26 cellular contexts compared by ENCODE assay signal in genomic region chr12:70534466-70534865, GRCh38.
DNase-seq lines count a peak whose midpoint lies in the region; FAIRE-seq and TF ChIP-seq lines count a peak whose summit lies in the region.
"Had no signal": no experiment of that assay in that cellular context is flagged by ENCODE, and none has a peak within 500 bp of the region (broad histone marks: within the 10 kb centered on the region; RNA-seq: fewer than 3 reads in every experiment).

No MANE protein-coding gene starts in this region.

- H3K4me1 Mint-ChIP-seq in T-helper 2 cell treated with Interferon-gamma antibody and Interleukin-4, amounts not matched to agents 5 μg/mL and 100 μg/mL, for 36 hours (ENCODE audit: low read depth): no peaks in the 10 kb centered on the region
- H3K4me1 Mint-ChIP-seq: CD4-positive, alpha-beta memory T cell; GM23338; natural killer cell; stimulated activated memory B cell treated with anti-CD40 and anti-IgM and Interleukin-4, amounts not matched to agents 10 μg/mL and 1 μg/mL and 100 μg/mL, for 72 hours had no signal

- H3K27me3 ChIP-seq in right atrium auricular region (no peaks in the 10 kb centered on the region), muscle layer of duodenum (ENCODE audit: low read depth, low read length) (no peaks in the 10 kb centered on the region), uterus (no peaks in the 10 kb centered on the region)
- H3K27me3 ChIP-seq: SJCRH30 had no signal

- no peaks in the 10 kb centered on the region for H3K9me3 Mint-ChIP-seq in T-helper 2 cell treated with Interferon-gamma antibody and Interleukin-4, amounts not matched to agents 5 μg/mL and 100 μg/mL, for 36 hours
- H3K9me3 Mint-ChIP-seq: activated T-helper 2 cell treated with anti-CD3 and anti-CD28 coated beads, Interferon-gamma antibody, Interleukin-2, Interleukin-4, amounts not matched to agents 10 μg/mL and 5 μg/mL and 100 μg/mL, durations not matched to agents 14 hours and 24 hours and 36 hours; GM23338; natural killer cell; stimulated activated memory B cell treated with anti-CD40 and anti-IgM and Interleukin-4, amounts not matched to agents 10 μg/mL and 1 μg/mL and 100 μg/mL, for 72 hours had no signal

- H3K9me3 ChIP-seq in right atrium auricular region (no peaks in the 10 kb centered on the region), muscle layer of duodenum (ENCODE audit: control insufficient read depth in 1 of 2, low read length in 2 of 2) (no peaks in the 10 kb centered on the region), uterus (no peaks in the 10 kb centered on the region)
- H3K9me3 ChIP-seq: SJCRH30 had no signal

- H3K27ac ChIP-seq in right atrium auricular region (peak overlapping the region; percentile 41 to 76), angular gyrus (ENCODE audit: low read depth, low read length) (peak overlapping the region; percentile 99), muscle layer of duodenum (ENCODE audit: low read length) (peak overlapping the region; percentile 65), RWPE1 (no peak overlapping the region), uterus (no peak overlapping the region)
- H3K27ac ChIP-seq: SJCRH30 had no signal

- H3K4me3 Mint-ChIP-seq in T-helper 2 cell treated with Interferon-gamma antibody and Interleukin-4, amounts not matched to agents 5 μg/mL and 100 μg/mL, for 36 hours: no peak overlapping the region
- H3K4me3 Mint-ChIP-seq: CD4-positive, alpha-beta memory T cell; GM23338; natural killer cell; stimulated activated memory B cell treated with anti-CD40 and anti-IgM and Interleukin-4, amounts not matched to agents 10 μg/mL and 1 μg/mL and 100 μg/mL, for 72 hours had no signal

- POLR2A ChIA-PET in RWPE1 (lab: Yijun Ruan, JAX; ENCODE audit: low non-redundant PET): no interaction called here

- no peak for FAIRE-seq in GM12892 (lab: Jason Lieb, UNC)
- FAIRE-seq: D721Med had no signal

- DNase-seq in right atrium auricular region (ENCODE audit: low spot score): no peak
- no peak for DNase-seq in cardiac septum (ENCODE audit: low spot score)
- DNase-seq in GM12892 (ENCODE audit: insufficient read length): no peak
- no peak for DNase-seq in T-helper 2 cell treated with Interferon-gamma antibody and Interleukin-4, amounts not matched to agents 5 μg/mL and 100 μg/mL, for 36 hours (ENCODE audit: low spot score)
- DNase-seq in RWPE1 (ENCODE audit: low spot score): no peak
- no peak for DNase-seq in uterus
- DNase-seq: activated CD4-positive, alpha-beta T cell treated with anti-CD3 and anti-CD28 coated beads for 48 hours; activated CD8-positive, alpha-beta memory T cell treated with anti-CD3 and anti-CD28 coated beads for 24 hours; activated naive CD4-positive, alpha-beta T cell treated with anti-CD3 and anti-CD28 coated beads, Interleukin-2, amount 50 U/mL, for 16 hours; activated T-cell treated with anti-CD3 and anti-CD28 coated beads for 4 hours; AML-193; amygdala; CD4-positive, alpha-beta memory T cell; natural killer cell; NCI-H1092 treated with DMSO at 0.1 percent for 48 hours; NCI-H187; NCI-H510A treated with DMSO at 0.1 percent for 48 hours; occipital lobe; SJCRH30; T1000 had no signal

- no peaks in the 10 kb centered on the region for H3K36me3 Mint-ChIP-seq in T-helper 2 cell treated with Interferon-gamma antibody and Interleukin-4, amounts not matched to agents 5 μg/mL and 100 μg/mL, for 36 hours (ENCODE audit: low read depth)
- H3K36me3 Mint-ChIP-seq: CD4-positive, alpha-beta memory T cell; natural killer cell; stimulated activated memory B cell treated with anti-CD40 and anti-IgM and Interleukin-4, amounts not matched to agents 10 μg/mL and 1 μg/mL and 100 μg/mL, for 72 hours had no signal

- CTCF ChIA-PET in RWPE1 (lab: Yijun Ruan, JAX): no interaction called here

- H3K36me3 ChIP-seq in right atrium auricular region: no peaks in the 10 kb centered on the region
- peaks cover 0 to 3% of the 10 kb centered on the region in 2 donors for H3K36me3 ChIP-seq in muscle layer of duodenum (ENCODE audit: control insufficient read depth in 1 of 2, insufficient read depth in 2 of 2, low read length in 2 of 2)
- no peaks in the 10 kb centered on the region for H3K36me3 ChIP-seq in uterus
- H3K36me3 ChIP-seq: SJCRH30 had no signal

- H3K27ac Mint-ChIP-seq in T-helper 2 cell treated with Interferon-gamma antibody and Interleukin-4, amounts not matched to agents 5 μg/mL and 100 μg/mL, for 36 hours: no peak overlapping the region
- H3K27ac Mint-ChIP-seq: activated T-helper 2 cell treated with anti-CD3 and anti-CD28 coated beads, Interferon-gamma antibody, Interleukin-2, Interleukin-4, amounts not matched to agents 10 μg/mL and 5 μg/mL and 100 μg/mL, durations not matched to agents 14 hours and 24 hours and 36 hours; CD4-positive, alpha-beta memory T cell; GM23338; natural killer cell; stimulated activated memory B cell treated with anti-CD40 and anti-IgM and Interleukin-4, amounts not matched to agents 10 μg/mL and 1 μg/mL and 100 μg/mL, for 72 hours had no signal

- no peaks in the 10 kb centered on the region for H3K27me3 Mint-ChIP-seq in T-helper 2 cell treated with Interferon-gamma antibody and Interleukin-4, amounts not matched to agents 5 μg/mL and 100 μg/mL, for 36 hours (ENCODE audit: low read depth)
- H3K27me3 Mint-ChIP-seq: stimulated activated memory B cell treated with anti-CD40 and anti-IgM and Interleukin-4, amounts not matched to agents 10 μg/mL and 1 μg/mL and 100 μg/mL, for 72 hours had no signal

- H3K4me3 ChIP-seq in right atrium auricular region (no peak overlapping the region), muscle layer of duodenum (ENCODE audit: low read depth in 1 of 2, low read length in 2 of 2) (no peak overlapping the region), uterus (no peak overlapping the region)
- H3K4me3 ChIP-seq: GM23338, SJCRH30 had no signal

- TF ChIP-seq POLR2A in GM12892 (IDR thresholded peaks at IDR 0.05; ENCODE audit: low read depth, low read length) (no peak), uterus (IDR thresholded peaks at IDR 0.05) (no peak)

- intact Hi-C loops in cardiac septum (cut with DNase I) (no loop called here), uterus (cut with DNase I; ENCODE audit: low total_unique reads) (no loop called here)

- TF ChIP-seq CTCF in right atrium auricular region (IDR thresholded peaks at IDR 0.05) (no peak), RWPE1 (conservative IDR thresholded peaks at IDR 0.05; ENCODE audit: low read depth) (no peak), uterus (IDR thresholded peaks at IDR 0.05) (no peak)

- H3K4me1 ChIP-seq in right atrium auricular region: no peaks in the 10 kb centered on the region
- no peaks in the 10 kb centered on the region for H3K4me1 ChIP-seq in muscle layer of duodenum (ENCODE audit: control insufficient read depth in 1 of 2, insufficient read depth in 2 of 2, low read length in 2 of 2)
- H3K4me1 ChIP-seq in uterus: no peaks in the 10 kb centered on the region
- H3K4me1 ChIP-seq: SJCRH30 had no signal

Comparison
In these comparisons a context has a peak if more than half of its experiments do, and no peak if none do; other contexts are left out.
1. H3K27ac ChIP-seq: peak in right atrium auricular region (2 of 2), angular gyrus (single experiment) and muscle layer of duodenum (single experiment); none in RWPE1 (single experiment) and uterus (0 of 2).